12 cellular contexts compared by ENCODE assay signal in the genomic region with DNA sequence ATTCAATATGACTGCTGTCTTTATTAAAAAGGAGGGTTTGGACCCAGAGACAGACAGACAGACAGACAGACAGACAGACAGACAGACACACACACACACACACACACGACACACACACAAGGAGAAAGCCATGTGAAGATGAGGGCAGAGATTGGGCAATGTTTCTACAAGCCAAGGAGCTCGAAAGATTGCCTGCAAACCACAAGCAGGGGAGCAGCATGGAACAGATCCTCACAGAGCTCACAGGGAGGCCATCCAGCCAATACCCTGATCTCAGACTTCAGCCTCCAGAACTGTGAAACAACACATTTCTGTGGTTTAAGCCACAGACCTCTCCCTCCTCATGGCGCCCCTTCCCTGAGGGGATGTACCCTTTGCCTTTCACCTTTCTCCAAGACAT. TPM values are rescaled to one million over a fixed set of nuclear protein-coding genes. Genes with fewer than 3 reads are reported as not detected.
A peak's percentile ranks its signal among the peaks of the same experiment; 100 is the strongest.
DNase-seq lines count a peak whose midpoint lies in the region; ATAC-seq and TF ChIP-seq lines count a peak whose summit lies in the region.
"Had no signal": no experiment of that assay in that cellular context is flagged by ENCODE, and none has a peak within 500 bp of the region (broad histone marks: within the 10 kb centered on the region; RNA-seq: fewer than 3 reads in every experiment).

No MANE protein-coding gene starts in this region.

- intact Hi-C loops in IMR-90 (cut with micrococcal nuclease) = loop anchor here (10.0 kb wide), 1 partner anchor 252 kb away; no protein-coding TSS in a partner anchor
- intact Hi-C loops in left lung (cut with DNase I) = no loop called here

- no peak overlapping the region for H3K4me2 ChIP-seq in IMR-90 (ENCODE audit: low read depth, low read length)
- H3K4me2 ChIP-seq: BLaER1 treated with 17β-estradiol and CSF1 and Interleukin-3, amounts not matched to agents 10 nM and 100 nM had no signal

- 20% methylated on average over 1 of the region's 3 CpGs; no CpG with 5 or more reads in 1 of the 2 experiments for WGBS in IMR-90 (ENCODE audit: extremely low coverage in 2 of 2, insufficient read length in 1 of 2), 2 experiments

- peak; percentile 77 for ATAC-seq in IMR-90 (ENCODE audit: low read depth)
- peak; percentile 43 for ATAC-seq in left lung
- no peak for ATAC-seq in HG03045 (IDR thresholded peaks at IDR 0.05; ENCODE audit: unreplicated experiment)
- no peak for ATAC-seq in HG02885 (IDR thresholded peaks at IDR 0.05; ENCODE audit: poor library complexity, unreplicated experiment)

- H2AFZ ChIP-seq in IMR-90 (replicated peaks; ENCODE audit: low read length, poor library complexity) = peak overlapping the region; percentile 77

- dilution Hi-C loops in IMR-90 (cut with HindIII; ENCODE audit: low sequenced_read_pairs, unreplicated experiment) = no loop called here

- 0 out of 2 replicates have a peak overlapping the region, but pooled peaks have one; percentile 9 for H3K9ac ChIP-seq in IMR-90 (ENCODE audit: low read depth, low read length)
- H3K9ac ChIP-seq: BLaER1 treated with 17β-estradiol and CSF1 and Interleukin-3, amounts not matched to agents 10 nM and 100 nM had no signal

- H4K5ac ChIP-seq in IMR-90 (ENCODE audit: low read depth, low read length) = peak overlapping the region; percentile 3

- H3K56ac ChIP-seq in IMR-90 (ENCODE audit: extremely low read depth, insufficient read depth, low read length) = peak overlapping the region; percentile 45

- H3K9me1 ChIP-seq in IMR-90 (ENCODE audit: insufficient read depth, low read length) = peaks cover 4% of the 10 kb centered on the region

- peak overlapping the region; percentile 89 for H2AK5ac ChIP-seq in IMR-90 (ENCODE audit: low read depth, low read length)

- TF ChIP-seq POLR2A in IMR-90 (IDR thresholded peaks at IDR 0.05; ENCODE audit: low read depth, low read length) = no peak

- H2BK20ac ChIP-seq in IMR-90 (ENCODE audit: low read depth, low read length) = peak overlapping the region; percentile 95

- peak overlapping the region; percentile 36 for H3K27ac ChIP-seq in IMR-90 (ENCODE audit: insufficient read depth, low read length)
- peak overlapping the region in 1 of 2 donors; percentile 19 for H3K27ac ChIP-seq in left lung
- H3K27ac ChIP-seq: BLaER1 treated with 17β-estradiol and CSF1 and Interleukin-3, amounts not matched to agents 10 nM and 100 nM; pancreas had no signal

- H3K36me3 ChIP-seq in IMR-90 (ENCODE audit: control insufficient read depth, insufficient read depth, low read length) (no peaks in the 10 kb centered on the region), left lung (no peaks in the 10 kb centered on the region)
- H3K36me3 ChIP-seq: BLaER1 treated with 17β-estradiol and CSF1 and Interleukin-3, amounts not matched to agents 10 nM and 100 nM; pancreas had no signal

- no peaks in the 10 kb centered on the region for H3K27me3 ChIP-seq in IMR-90 (ENCODE audit: control insufficient read depth, insufficient read depth, low read length)
- no peaks in the 10 kb centered on the region for H3K27me3 ChIP-seq in left lung
- H3K27me3 ChIP-seq: BLaER1 treated with 17β-estradiol and CSF1 and Interleukin-3, amounts not matched to agents 10 nM and 100 nM; pancreas had no signal

- POLR2A ChIA-PET in AG04449 (lab: Yijun Ruan, JAX) (interaction anchor here (0.6 to 2.1 kb wide), 5 partner anchors 16 to 161 kb away, joined by 3 to 10 read pairs (median 3); partner anchors contain the start of gene MFGE8), IMR-90 (lab: Charles Lee; ENCODE audit: unreplicated experiment) (no interaction called here)

- no peaks in the 10 kb centered on the region for H4K20me1 ChIP-seq in IMR-90 (ENCODE audit: insufficient read depth, low read length)
- H4K20me1 ChIP-seq: BLaER1 treated with 17β-estradiol and CSF1 and Interleukin-3, amounts not matched to agents 10 nM and 100 nM had no signal

- in situ Hi-C loops in IMR-90 (cut with MboI; ENCODE audit: low sequenced_read_pairs) = no loop called here

- H2BK15ac ChIP-seq in IMR-90 (ENCODE audit: low read depth, low read length) = peak overlapping the region; percentile 91; the same call in 2 of the 3 replicates

- TF ChIP-seq CTCF in AG04449 (IDR thresholded peaks at IDR 0.05; ENCODE audit: insufficient read depth, low read length, missing control alignments) = no peak
- no peak for TF ChIP-seq CTCF in IMR-90 (conservative IDR thresholded peaks at IDR 0.05; ENCODE audit: low read depth, low read length)
- TF ChIP-seq CTCF in left lung (IDR thresholded peaks at IDR 0.05) = no peak

- peak overlapping the region; percentile 90 for H4K91ac ChIP-seq in IMR-90 (ENCODE audit: insufficient read depth, low read depth, low read length)

- H3K9me3 ChIP-seq in IMR-90 (ENCODE audit: control insufficient read depth, insufficient read depth, low read length) (no peaks in the 10 kb centered on the region), left lung (no peaks in the 10 kb centered on the region)
- H3K9me3 ChIP-seq: BLaER1 treated with 17β-estradiol and CSF1 and Interleukin-3, amounts not matched to agents 10 nM and 100 nM; pancreas had no signal

- no peak for TF ChIP-seq RAD21 in IMR-90 (IDR thresholded peaks at IDR 0.05; ENCODE audit: low read length)

- H2BK120ac ChIP-seq in IMR-90 (ENCODE audit: low read depth, low read length) = peak overlapping the region; percentile 95

- peak overlapping the region; percentile 25 for H2AK9ac ChIP-seq in IMR-90 (replicated peaks; ENCODE audit: low read depth, low read length, poor library complexity)

- H2BK5ac ChIP-seq in IMR-90 (ENCODE audit: low read depth, low read length, poor library complexity, severe bottlenecking) = peak overlapping the region; percentile 85

- peak overlapping the region; percentile 91 for H3K4ac ChIP-seq in IMR-90 (ENCODE audit: low read depth, low read length)

- no peak overlapping the region for H3K4me3 ChIP-seq in AG04449 (ENCODE audit: low read depth, low read length)
- H3K4me3 ChIP-seq in IMR-90 (ENCODE audit: insufficient read depth, low read depth, low read length) = no peak overlapping the region
- no peak overlapping the region for H3K4me3 ChIP-seq in left lung
- H3K4me3 ChIP-seq: BLaER1 treated with 17β-estradiol and CSF1 and Interleukin-3, amounts not matched to agents 10 nM and 100 nM; pancreas had no signal

- peak overlapping the region; percentile 48 to 86 for H4K8ac ChIP-seq in IMR-90 (ENCODE audit: low read depth in 2 of 2, low read length in 2 of 2)

- peak overlapping the region; percentile 81 for H3K14ac ChIP-seq in IMR-90 (replicated peaks; ENCODE audit: low read depth, low read length)

- H3K18ac ChIP-seq in IMR-90 (ENCODE audit: low read depth, low read length) = peak overlapping the region; percentile 5

- no TSS peak for BruUV-seq in IMR-90 (replicated peaks; lab: Mats Ljungman, UMichigan)

- H3K4me1 ChIP-seq in IMR-90 (ENCODE audit: control insufficient read depth, insufficient read depth, low read length) (peaks cover 8% of the 10 kb centered on the region), left lung (no peaks in the 10 kb centered on the region)
- H3K4me1 ChIP-seq: pancreas had no signal

- H3K23ac ChIP-seq in IMR-90 (ENCODE audit: low read depth, low read length) = peak overlapping the region; percentile 79

- CTCF ChIA-PET in AG04449 (lab: Yijun Ruan, JAX) = interaction anchor here (0.8 to 18.5 kb wide), 8 partner anchors 9 to 248 kb away, joined by 3 to 677 read pairs (median 7); no protein-coding TSS in a partner anchor
- CTCF ChIA-PET in IMR-90 (lab: Yijun Ruan, JAX) = interaction anchor here (0.9 kb wide), 1 partner anchor 80 kb away, joined by 3 read pairs; no protein-coding TSS in a partner anchor

- peak; percentile 99 for DNase-seq in AG04449 (ENCODE audit: low read depth, low spot score)
- peak; percentile 97 for DNase-seq in IMR-90
- peak; percentile 92 for DNase-seq in astrocyte of the hippocampus (ENCODE audit: low read depth, low spot score)
- no peak for DNase-seq in left lung
- no peak for DNase-seq in NCI-H1105 treated with DMSO at 0.1 percent for 48 hours (lab: John Stamatoyannopoulos, UW)
- DNase-seq in KG1 (lab: John Stamatoyannopoulos, UW) = no peak
- DNase-seq: activated T-cell treated with anti-CD3 and anti-CD28 coated beads, Interleukin-2, amount 50 U/mL, for 24 hours; NCI-H82; pancreas had no signal

- no peaks in the 10 kb centered on the region for H3K79me1 ChIP-seq in IMR-90 (ENCODE audit: low read depth in 1 of 2, low read length in 2 of 2)

TF ChIP-seq in IMR-90, 13 proteins besides CTCF, POLR2A, EP300 and RAD21:
- no peak for TF ChIP-seq ELK1 (IDR thresholded peaks at IDR 0.05; ENCODE audit: borderline replicate concordance, low read depth, low read length)
- TF ChIP-seq MAZ (IDR thresholded peaks at IDR 0.05; ENCODE audit: borderline replicate concordance, low read depth, low read length) = no peak; the same call in 1 of the 2 replicates
- peak; percentile 97 for TF ChIP-seq CEBPB (IDR thresholded peaks at IDR 0.05; ENCODE audit: low read depth, low read length)
- TF ChIP-seq MXI1 (IDR thresholded peaks at IDR 0.05; ENCODE audit: borderline replicate concordance, low read depth, low read length) = peak; percentile 54; the same call in 1 of the 2 replicates
- TF ChIP-seq RFX5 (IDR thresholded peaks at IDR 0.05; ENCODE audit: low read depth, low read length) = no peak
- TF ChIP-seq SMC3 (IDR thresholded peaks at IDR 0.05; ENCODE audit: low read depth, low read length) = 0 out of 2 replicates have a peak, but pooled peaks have one; percentile 15
- peak; percentile 21; the same call in 1 of the 2 replicates for TF ChIP-seq FOS (IDR thresholded peaks at IDR 0.05; ENCODE audit: low read depth, low read length)
- TF ChIP-seq BHLHE40 (IDR thresholded peaks at IDR 0.05; ENCODE audit: low read depth, low read length) = no peak
- TF ChIP-seq RCOR1 (IDR thresholded peaks at IDR 0.05; ENCODE audit: insufficient replicate concordance, low read length) = peak; percentile 52
- TF ChIP-seq MAFK (IDR thresholded peaks at IDR 0.05; ENCODE audit: low read depth, low read length) = no peak

RNA-seq across cellular contexts. Expression of gene ABHD2, which starts 35.8 kb away (rescaled TPM):
- total RNA-seq in IMR-90 (2012; rRNA removed) (56.9 and 62.9 TPM in 2 replicates), left lung (100 to 1,000 TPM; 214 to 231 TPM)
- 29.4 and 31.2 TPM in 2 replicates for polyA plus RNA-seq in IMR-90 (2012; rRNA removed)
- 5.6 and 10.7 TPM in 2 replicates for polyA plus RNA-seq in IMR-90 (2012; cell fraction: cytosol; rRNA removed)
- 13.8 and 16.1 TPM in 2 replicates for polyA plus RNA-seq in IMR-90 (2012; cell fraction: nucleus; rRNA removed; ENCODE audit: low replicate concordance)

Comparison
In these comparisons a context has a peak if more than half of its experiments do, and no peak if none do; other contexts are left out.
1. DNase-seq: peak in AG04449 (single experiment), IMR-90 (single experiment) and astrocyte of the hippocampus (single experiment); none in left lung (0 of 2), NCI-H1105 treated with DMSO at 0.1 percent for 48 hours (single experiment) and KG1 (single experiment).
2. ATAC-seq: peak in IMR-90 (single experiment) and left lung (single experiment); none in HG03045 (single experiment) and HG02885 (single experiment).